8 cellular contexts compared by ENCODE assay signal in genomic region chr13:93794197-93794885, GRCh38.
DNase-seq lines count a peak whose midpoint lies in the region; ATAC-seq and FAIRE-seq lines count a peak whose summit lies in the region.

No MANE protein-coding gene starts in this region.

- ATAC-seq in GM18499 (IDR thresholded peaks at IDR 0.05; ENCODE audit: insufficient read depth, unreplicated experiment) (peak; percentile 94), GM21447 (IDR thresholded peaks at IDR 0.05; ENCODE audit: unreplicated experiment) (peak; percentile 85), HG03342 (IDR thresholded peaks at IDR 0.05; ENCODE audit: unreplicated experiment) (peak; percentile 91)

- no peak for FAIRE-seq in HTR-8/SVneo (lab: Jason Lieb, UNC)

- peak; percentile 1 for DNase-seq in activated naive CD8-positive, alpha-beta T cell treated with anti-CD3 and anti-CD28 coated beads, Interleukin-2, amount 50 U/mL, for 16 hours (ENCODE audit: low read depth, low spot score)
- no peak for DNase-seq in H4 (ENCODE audit: low spot score)
- DNase-seq in UCSD-AML1 (lab: John Stamatoyannopoulos, UW; ENCODE audit: unreplicated experiment): no peak
- DNase-seq in SW480 (ENCODE audit: low spot score): no peak
- no peak for DNase-seq in HTR-8/SVneo (ENCODE audit: insufficient read length, low spot score)
